Comparison of ENCODE assay signal across 15 cellular contexts in the genomic region with DNA sequence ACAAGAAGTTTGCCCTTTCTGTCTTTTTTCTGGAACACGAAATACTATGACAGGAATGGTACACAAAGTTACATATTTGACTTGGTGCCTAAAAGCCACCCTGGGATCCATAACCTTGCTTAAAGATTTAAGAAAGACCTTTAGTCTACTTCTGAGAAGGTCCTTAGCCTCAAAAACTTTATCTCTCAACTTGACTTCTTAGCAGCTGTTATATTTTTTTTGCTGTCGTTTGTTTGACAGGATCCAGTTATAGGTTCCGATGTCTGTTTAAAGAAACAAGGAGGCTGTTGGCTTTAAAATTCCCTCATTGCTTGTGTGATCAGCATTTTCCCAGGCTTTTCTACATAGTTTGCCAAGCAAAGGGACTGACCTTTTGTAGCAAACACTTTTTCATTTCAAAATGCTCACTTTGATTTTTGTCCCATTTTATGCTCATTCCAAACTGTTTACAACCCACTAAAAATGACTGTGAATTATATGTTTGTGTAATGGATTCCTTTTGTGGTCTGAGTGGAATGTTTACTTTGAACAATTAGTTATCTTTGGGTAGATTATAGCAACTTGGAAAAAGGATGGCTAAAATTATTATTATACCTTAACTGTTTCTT.
DNase-seq lines count a peak whose midpoint lies in the region; ATAC-seq and TF ChIP-seq lines count a peak whose summit lies in the region.
"Had no signal": no experiment of that assay in that cellular context is flagged by ENCODE, and none has a peak within 500 bp of the region (broad histone marks: within the 10 kb centered on the region; RNA-seq: fewer than 3 reads in every experiment).

No MANE protein-coding gene starts in this region.

- peak overlapping the region in 3 of 4 donors; percentile 37 to 44 (median 38) for H3K27ac ChIP-seq in sigmoid colon

- no peaks in the 10 kb centered on the region for H3K27me3 Mint-ChIP-seq in T-cell
- H3K27me3 Mint-ChIP-seq: activated naive CD4-positive, alpha-beta T cell treated with anti-CD3 and anti-CD28 coated beads, Interleukin-2, amount 50 U/mL, for 24 hours; CD8-positive, alpha-beta memory T cell; stimulated activated naive CD8-positive, alpha-beta T cell treated with anti-CD3 and anti-CD28 coated beads, Interleukin-15, amount 100 ng/mL, for 72 hours had no signal

- H3K4me1 Mint-ChIP-seq in T-cell = peaks cover 61 to 79% (median 77%) of the 10 kb centered on the region in 3 donors

- POLR2A ChIA-PET in T-cell (lab: Charles Lee) = no interaction called here

- ATAC-seq in T-cell (replicated peaks in 1 of 4) (no peak), GM18520 (IDR thresholded peaks at IDR 0.05; ENCODE audit: unreplicated experiment) (no peak), GM21515 (IDR thresholded peaks at IDR 0.05; ENCODE audit: unreplicated experiment) (no peak)
- ATAC-seq in stimulated activated naive CD8-positive, alpha-beta T cell treated with anti-CD3 and anti-CD28 coated beads, Interleukin-15, Interleukin-2, amounts not matched to agents 100 U/mL and 50 U/mL, for 24 hours = no peak
- ATAC-seq: stimulated activated naive CD8-positive, alpha-beta T cell treated with anti-CD3 and anti-CD28 coated beads, Interleukin-15, amount 100 ng/mL, for 72 hours had no signal

- no peaks in the 10 kb centered on the region for H3K36me3 ChIP-seq in sigmoid colon

- DNase-seq in EH (ENCODE audit: low read depth) (peak; percentile 95), T-cell (no peak), fibroblast of the aortic adventitia (ENCODE audit: low read depth) (peak; percentile 46), sigmoid colon (no peak)
- DNase-seq in effector CD4-positive, alpha-beta T cell = no peak
- DNase-seq in stimulated activated naive CD8-positive, alpha-beta T cell treated with anti-CD3 and anti-CD28 coated beads, Interleukin-15, Interleukin-2, amounts not matched to agents 100 U/mL and 50 U/mL, for 24 hours = no peak
- DNase-seq: CD8-positive, alpha-beta memory T cell; effector memory CD4-positive, alpha-beta T cell; MV-4-11; NCI-H446 treated with DMSO at 0.1 percent for 48 hours; stimulated activated naive CD8-positive, alpha-beta T cell treated with anti-CD3 and anti-CD28 coated beads, Interleukin-15, amount 100 ng/mL, for 72 hours; T-helper 9 cell had no signal

- intact Hi-C loops in sigmoid colon (cut with DNase I) = no loop called here

- H3K9me3 ChIP-seq in sigmoid colon = no peaks in the 10 kb centered on the region

- peaks cover 55% of the 10 kb centered on the region for H3K36me3 Mint-ChIP-seq in T-cell

- TF ChIP-seq CTCF in fibroblast of the aortic adventitia (IDR thresholded peaks at IDR 0.05; ENCODE audit: insufficient read depth, low read length) (no peak), sigmoid colon (IDR thresholded peaks at IDR 0.05) (no peak)

- peaks cover 0 to 24% (median 13%) of the 10 kb centered on the region in 4 donors for H3K4me1 ChIP-seq in sigmoid colon

- H3K4me3 ChIP-seq in fibroblast of the aortic adventitia (ENCODE audit: low read depth, low read length) (no peak overlapping the region), sigmoid colon (no peak overlapping the region)

- peak overlapping the region; percentile 50 to 81 for H3K27ac Mint-ChIP-seq in T-cell
- H3K27ac Mint-ChIP-seq: activated naive CD4-positive, alpha-beta T cell treated with anti-CD3 and anti-CD28 coated beads, Interleukin-2, amount 50 U/mL, for 24 hours; stimulated activated naive CD8-positive, alpha-beta T cell treated with anti-CD3 and anti-CD28 coated beads, Interleukin-15, amount 100 ng/mL, for 72 hours had no signal

- CTCF ChIA-PET in T-cell (lab: Charles Lee) = no interaction called here

- no peak for TF ChIP-seq POLR2A in sigmoid colon (IDR thresholded peaks at IDR 0.05)

- 31 to 60% methylated on average over 3 of the region's 3 CpGs for WGBS in sigmoid colon, 2 donors

- peaks cover 0 to 2% (median 0%) of the 10 kb centered on the region in 3 donors for H3K9me3 Mint-ChIP-seq in T-cell
- H3K9me3 Mint-ChIP-seq: CD8-positive, alpha-beta memory T cell had no signal

- no peaks in the 10 kb centered on the region for H3K27me3 ChIP-seq in sigmoid colon

- TF ChIP-seq EP300 in sigmoid colon (IDR thresholded peaks at IDR 0.05) = no peak

- H3K4me3 Mint-ChIP-seq in T-cell = no peak overlapping the region
- H3K4me3 Mint-ChIP-seq: activated naive CD4-positive, alpha-beta T cell treated with anti-CD3 and anti-CD28 coated beads, Interleukin-2, amount 50 U/mL, for 24 hours; stimulated activated naive CD8-positive, alpha-beta T cell treated with anti-CD3 and anti-CD28 coated beads, Interleukin-15, amount 100 ng/mL, for 72 hours had no signal

Comparison
In these comparisons a context has a peak if more than half of its experiments do, and no peak if none do; other contexts are left out.
1. DNase-seq: peak in EH (single experiment) and fibroblast of the aortic adventitia (single experiment); none in T-cell (0 of 34), sigmoid colon (single experiment), effector CD4-positive, alpha-beta T cell (single experiment) and stimulated activated naive CD8-positive, alpha-beta T cell treated with anti-CD3 and anti-CD28 coated beads, Interleukin-15, Interleukin-2, amounts not matched to agents 100 U/mL and 50 U/mL, for 24 hours (single experiment).